8 cellular contexts compared by ENCODE assay signal in genomic region chr1:174998569-174999215, GRCh38. TPM values are rescaled to one million over a fixed set of nuclear protein-coding genes. Genes with fewer than 3 reads are reported as not detected.
A peak's percentile ranks its signal among the peaks of the same experiment; 100 is the strongest.
DNase-seq lines count a peak whose midpoint lies in the region; ATAC-seq, FAIRE-seq and TF ChIP-seq lines count a peak whose summit lies in the region.

No MANE protein-coding gene starts in this region.

- peak; percentile 73 to 77 for DNase-seq in A549 (ENCODE audit: low read depth in 1 of 2, low spot score in 1 of 2)
- DNase-seq in HTR-8/SVneo (ENCODE audit: insufficient read length, low spot score), result peak; percentile 38
- DNase-seq in NCI-H774 (lab: John Stamatoyannopoulos, UW), result peak; percentile 60
- peak; percentile 43 for DNase-seq in activated T-helper 2 cell treated with anti-CD3 and anti-CD28 coated beads, Interferon-gamma antibody, Interleukin-2, Interleukin-4, amounts not matched to agents 10 μg/mL and 5 μg/mL and 100 μg/mL, durations not matched to agents 14 hours and 24 hours and 36 hours (ENCODE audit: low spot score)
- DNase-seq in pancreas, result peak in 3 of 6 donors; percentile 35 to 48 (median 44)

- no peaks in the 10 kb centered on the region for H3K9me3 Mint-ChIP-seq in activated T-helper 2 cell treated with anti-CD3 and anti-CD28 coated beads, Interferon-gamma antibody, Interleukin-2, Interleukin-4, amounts not matched to agents 10 μg/mL and 5 μg/mL and 100 μg/mL, durations not matched to agents 14 hours and 24 hours and 36 hours

- TF ChIP-seq EP300 in A549 (IDR thresholded peaks at IDR 0.05) (no peak), gastroesophageal sphincter (IDR thresholded peaks at IDR 0.05) (no peak)

- H3K27me3 ChIP-seq in gastroesophageal sphincter (no peaks in the 10 kb centered on the region), pancreas (no peaks in the 10 kb centered on the region)

- H3K4me3 ChIP-seq in A549, result peak overlapping the region; percentile 90
- H3K4me3 ChIP-seq in gastroesophageal sphincter, result peak overlapping the region; percentile 48 to 97
- peak overlapping the region; percentile 19 to 87 (median 53) for H3K4me3 ChIP-seq in pancreas

- ATAC-seq in A549 (peak; percentile 25 to 27), gastroesophageal sphincter (no peak), pancreas (peak; percentile 20 to 61 (median 46)), HG03039 (IDR thresholded peaks at IDR 0.05; ENCODE audit: unreplicated experiment) (no peak)

- no peak overlapping the region for H3K4me3 Mint-ChIP-seq in activated T-helper 2 cell treated with anti-CD3 and anti-CD28 coated beads, Interferon-gamma antibody, Interleukin-2, Interleukin-4, amounts not matched to agents 10 μg/mL and 5 μg/mL and 100 μg/mL, durations not matched to agents 14 hours and 24 hours and 36 hours (ENCODE audit: low read depth)

- no peak overlapping the region for H3K27ac Mint-ChIP-seq in activated T-helper 2 cell treated with anti-CD3 and anti-CD28 coated beads, Interferon-gamma antibody, Interleukin-2, Interleukin-4, amounts not matched to agents 10 μg/mL and 5 μg/mL and 100 μg/mL, durations not matched to agents 14 hours and 24 hours and 36 hours

- no peaks in the 10 kb centered on the region for H3K9me3 ChIP-seq in A549
- H3K9me3 ChIP-seq in gastroesophageal sphincter, result no peaks in the 10 kb centered on the region
- no peaks in the 10 kb centered on the region for H3K9me3 ChIP-seq in pancreas

- peak; percentile 59 to 68 for TF ChIP-seq RAD21 in A549 (conservative IDR thresholded peaks at IDR 0.05 in 1 of 2, IDR thresholded peaks at IDR 0.05 in 1 of 2)

- CTCF ChIA-PET in A549 (lab: Yijun Ruan, JAX), result interaction anchor here (0.6 to 2.7 kb wide), 24 partner anchors 9 to 984 kb away, joined by 3 to 27 read pairs (median 4); partner anchors contain the start of gene MRPS14

- TF ChIP-seq CTCF in A549 (IDR thresholded peaks at IDR 0.05) (peak; percentile 87), GM12872 (IDR thresholded peaks at IDR 0.05; ENCODE audit: insufficient read depth, low read depth, low read length) (peak; percentile 79), gastroesophageal sphincter (IDR thresholded peaks at IDR 0.05) (peak; percentile 73 to 82 (median 78)), pancreas (IDR thresholded peaks at IDR 0.05) (peak; percentile 58 to 86 (median 78))

- peaks cover 31% of the 10 kb centered on the region for H3K4me1 Mint-ChIP-seq in activated T-helper 2 cell treated with anti-CD3 and anti-CD28 coated beads, Interferon-gamma antibody, Interleukin-2, Interleukin-4, amounts not matched to agents 10 μg/mL and 5 μg/mL and 100 μg/mL, durations not matched to agents 14 hours and 24 hours and 36 hours (ENCODE audit: low read depth)

- intact Hi-C loops in activated T-helper 2 cell treated with anti-CD3 and anti-CD28 coated beads, Interferon-gamma antibody, Interleukin-2, Interleukin-4, amounts not matched to agents 10 μg/mL and 5 μg/mL and 100 μg/mL, durations not matched to agents 14 hours and 24 hours and 36 hours (cut with micrococcal nuclease), result loop anchor here (1.0 to 10.0 kb wide), 8 partner anchors 25 to 1522 kb away; partner anchors contain the start of genes GAS5, MRPS14, PRDX6 and RABGAP1L
- intact Hi-C loops in pancreas (cut with DNase I), result no loop called here

- FAIRE-seq in A549 (lab: Jason Lieb, UNC) (no peak), HTR-8/SVneo (lab: Jason Lieb, UNC) (no peak), pancreas (lab: Jason Lieb, UNC) (no peak)

- POLR2A ChIA-PET in A549 (lab: Yijun Ruan, JAX), result interaction anchor here (0.5 to 4.5 kb wide), 27 partner anchors 9 to 1209 kb away, joined by 3 to 75 read pairs (median 4); partner anchors contain the start of genes COP1, GAS5, MRPS14 and ZBTB37

- H3K4me1 ChIP-seq in A549, result peaks cover 36% of the 10 kb centered on the region
- H3K4me1 ChIP-seq in gastroesophageal sphincter, result peaks cover 0 to 55% (median 0%) of the 10 kb centered on the region in 3 donors
- peaks cover 0 to 22% (median 9%) of the 10 kb centered on the region in 3 donors for H3K4me1 ChIP-seq in pancreas

- no peaks in the 10 kb centered on the region for H3K36me3 ChIP-seq in gastroesophageal sphincter
- H3K36me3 ChIP-seq in pancreas, result no peaks in the 10 kb centered on the region

- WGBS in A549 (ENCODE audit: missing lambda C conversion rate), result 1% methylated on average over 19 of the region's 19 CpGs
- 3 to 9% methylated on average over 8 to 14 of the region's 19 CpGs for WGBS in gastroesophageal sphincter (ENCODE audit: low coverage in 1 of 2), 2 donors
- 4 to 7% methylated on average over 19 of the region's 19 CpGs for WGBS in pancreas, 2 donors

- no peaks in the 10 kb centered on the region for H3K27me3 Mint-ChIP-seq in activated T-helper 2 cell treated with anti-CD3 and anti-CD28 coated beads, Interferon-gamma antibody, Interleukin-2, Interleukin-4, amounts not matched to agents 10 μg/mL and 5 μg/mL and 100 μg/mL, durations not matched to agents 14 hours and 24 hours and 36 hours (ENCODE audit: low read depth)

- TF ChIP-seq POLR2A in A549 (IDR thresholded peaks at IDR 0.05; ENCODE audit: low read length) (no peak), gastroesophageal sphincter (IDR thresholded peaks at IDR 0.05) (no peak)

- H3K36me3 Mint-ChIP-seq in activated T-helper 2 cell treated with anti-CD3 and anti-CD28 coated beads, Interferon-gamma antibody, Interleukin-2, Interleukin-4, amounts not matched to agents 10 μg/mL and 5 μg/mL and 100 μg/mL, durations not matched to agents 14 hours and 24 hours and 36 hours (ENCODE audit: low read depth), result peaks cover 37% of the 10 kb centered on the region

- peak overlapping the region; percentile 89 for H3K4me2 ChIP-seq in A549

- peak overlapping the region; percentile 95 to 98 for H3K27ac ChIP-seq in A549
- peak overlapping the region; percentile 93 to 98 (median 96) for H3K27ac ChIP-seq in gastroesophageal sphincter
- H3K27ac ChIP-seq in pancreas, result peak overlapping the region; percentile 99 to 100 (median 99)

TF ChIP-seq in A549, 52 proteins besides CTCF, POLR2A, EP300 and RAD21:
- TF ChIP-seq RNF2 (IDR thresholded peaks at IDR 0.05; ENCODE audit: borderline replicate concordance, low read depth), result no peak
- no peak for TF ChIP-seq JUNB (IDR thresholded peaks at IDR 0.05)
- no peak for TF ChIP-seq RARB (CRISPR knock-in tag; IDR thresholded peaks at IDR 0.05)
- TF ChIP-seq SMC3 (IDR thresholded peaks at IDR 0.05), result peak; percentile 84
- TF ChIP-seq HES2 (IDR thresholded peaks at IDR 0.05), result no peak
- TF ChIP-seq EHF (CRISPR knock-in tag; IDR thresholded peaks at IDR 0.05), result no peak
- no peak for TF ChIP-seq MAX (IDR thresholded peaks at IDR 0.05)
- TF ChIP-seq MYC (IDR thresholded peaks at IDR 0.05; ENCODE audit: borderline replicate concordance, low read length), result no peak
- TF ChIP-seq HOXB5 (CRISPR knock-in tag; IDR thresholded peaks at IDR 0.05), result 0 out of 2 replicates have a peak, but pooled peaks have one; percentile 30
- no peak for TF ChIP-seq POLR2AphosphoS2 (conservative IDR thresholded peaks at IDR 0.05; ENCODE audit: low read length)
- peak; percentile 86 for TF ChIP-seq FOSB (CRISPR knock-in tag; IDR thresholded peaks at IDR 0.05)
- 0 out of 2 replicates have a peak, but pooled peaks have one; percentile 31 for TF ChIP-seq FOXS1 (CRISPR knock-in tag; IDR thresholded peaks at IDR 0.05)
- peak; percentile 57 for TF ChIP-seq MAFK (IDR thresholded peaks at IDR 0.05; ENCODE audit: partially characterized antibody)
- 0 out of 2 replicates have a peak, but pooled peaks have one; percentile 76 for TF ChIP-seq HOXA7 (CRISPR knock-in tag; IDR thresholded peaks at IDR 0.05)
- no peak for TF ChIP-seq HDAC2 (IDR thresholded peaks at IDR 0.05)

RNA-seq across cellular contexts. Expression of gene CACYBP, which starts 1.1 kb away (rescaled TPM):
- polyA plus RNA-seq in A549 (2011; rRNA removed) (95.8 and 151 TPM in 2 replicates), A549 (2017; fragmentation: RNase III; extraction: RNeasy Plus Mini Kit Qiagen cat#74134 plus additional on column Dnase treatment) (249 to 297 TPM (median 253 TPM) in 3 replicates), pancreas (10 to 100 TPM; 14.0 to 34.7 TPM)
- 77.3 and 102 TPM in 2 replicates for polyA plus RNA-seq in A549 (2012; cell fraction: cytosol; rRNA removed)
- polyA plus RNA-seq in A549 (2012; cell fraction: nucleus; rRNA removed), result 37.0 and 63.1 TPM in 2 replicates
- polyA minus RNA-seq in A549 (2011; rRNA and poly(A)+ RNA removed), result 7.4 and 9.1 TPM in 2 replicates
- 311 and 318 TPM in 2 replicates for total RNA-seq in activated T-helper 2 cell treated with anti-CD3 and anti-CD28 coated beads, Interferon-gamma antibody, Interleukin-2, Interleukin-4, amounts not matched to agents 10 μg/mL and 5 μg/mL and 100 μg/mL, durations not matched to agents 14 hours and 24 hours and 36 hours
- total RNA-seq in gastroesophageal sphincter (100 to 1,000 TPM in 2 of 4 donors, 10 to 100 TPM in 2; 52.5 to 261 (median 117) TPM), pancreas (10 to 100 TPM; 23.0 to 35.2 (median 25.7) TPM)

RNA-seq across cellular contexts. Expression of gene MRPS14, which starts 24.5 kb away (rescaled TPM):
- polyA plus RNA-seq in A549 (2011; rRNA removed), result 40.9 and 45.1 TPM in 2 replicates
- polyA plus RNA-seq in A549 (2012; cell fraction: cytosol; rRNA removed), result 17.4 and 18.6 TPM in 2 replicates
- 7.7 and 14.1 TPM in 2 replicates for polyA plus RNA-seq in A549 (2012; cell fraction: nucleus; rRNA removed)
- 18.9 to 20.0 TPM (median 19.5 TPM) in 3 replicates for polyA plus RNA-seq in A549 (2017; fragmentation: RNase III; extraction: RNeasy Plus Mini Kit Qiagen cat#74134 plus additional on column Dnase treatment)
- polyA minus RNA-seq in A549 (2011; rRNA and poly(A)+ RNA removed), result 12.7 and 14.2 TPM in 2 replicates
- 31.5 and 32.9 TPM in 2 replicates for total RNA-seq in activated T-helper 2 cell treated with anti-CD3 and anti-CD28 coated beads, Interferon-gamma antibody, Interleukin-2, Interleukin-4, amounts not matched to agents 10 μg/mL and 5 μg/mL and 100 μg/mL, durations not matched to agents 14 hours and 24 hours and 36 hours
- total RNA-seq in gastroesophageal sphincter, result 10 to 100 TPM; 25.7 to 36.6 (median 28.2) TPM
- 10 to 100 TPM in 5 of 6 donors, 1 to 10 TPM in 1; 9.9 to 19.9 (median 15.6) TPM for total RNA-seq in pancreas
- polyA plus RNA-seq in pancreas, result 10 to 100 TPM in 1 of 2 donors, 1 to 10 TPM in 1; 6.8 to 16.2 TPM

Comparison
In these comparisons a context has a peak if more than half of its experiments do, and no peak if none do; other contexts are left out.
1. ATAC-seq: peak in A549 (2 of 2) and pancreas (4 of 4); none in gastroesophageal sphincter (single experiment) and HG03039 (single experiment).
2. Peak in every context shown above with its lines, with median percentiles within 50 percentile points of each other: H3K27ac ChIP-seq, H3K4me3 ChIP-seq and CTCF ChIP-seq.